Comparison of ENCODE assay signal across 20 cellular contexts in the genomic region with DNA sequence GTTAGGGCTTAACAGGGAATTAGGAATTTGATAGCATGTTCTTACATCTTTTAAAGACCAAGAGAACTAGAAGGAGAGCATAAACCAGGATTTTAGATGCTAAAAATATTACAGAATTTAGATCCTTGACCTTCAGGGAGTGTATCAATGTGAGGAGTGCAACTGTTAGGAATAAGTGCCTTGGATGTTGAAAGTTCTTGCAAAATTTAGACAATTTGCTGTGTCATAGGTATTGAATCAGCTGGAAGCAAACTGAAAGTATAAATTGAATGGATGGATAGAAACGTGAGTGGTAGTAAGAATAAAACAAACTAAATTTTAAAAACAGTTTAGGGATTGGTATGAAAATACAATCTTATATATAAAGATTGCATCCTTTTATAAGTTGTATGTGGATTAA. TPM values are rescaled to one million over a fixed set of nuclear protein-coding genes. Genes with fewer than 3 reads are reported as not detected.
DNase-seq lines count a peak whose midpoint lies in the region; ATAC-seq, FAIRE-seq and TF ChIP-seq lines count a peak whose summit lies in the region.
"Had no signal": no experiment of that assay in that cellular context is flagged by ENCODE, and none has a peak within 500 bp of the region (broad histone marks: within the 10 kb centered on the region; RNA-seq: fewer than 3 reads in every experiment).

No MANE protein-coding gene starts in this region.

- peaks cover 9% of the 10 kb centered on the region for H3K79me2 ChIP-seq in GM23338 (replicated peaks; ENCODE audit: insufficient read depth)

- H3F3A ChIP-seq in GM23338 (replicated peaks; ENCODE audit: low read depth) = no peaks in the 10 kb centered on the region

- H3K9me3 Mint-ChIP-seq in GM23338 = peaks cover 3% of the 10 kb centered on the region; the same call in 1 of the 3 replicates
- peaks cover 8% of the 10 kb centered on the region for H3K9me3 Mint-ChIP-seq in nephron progenitor cell

- H3K27me3 Mint-ChIP-seq in GM23338 (ENCODE audit: insufficient read depth, low read depth, poor library complexity) (peaks cover 5% of the 10 kb centered on the region), nephron progenitor cell (ENCODE audit: low read depth, poor library complexity) (peaks cover 5% of the 10 kb centered on the region)
- H3K27me3 Mint-ChIP-seq: activated naive CD8-positive, alpha-beta T cell treated with anti-CD3 and anti-CD28 coated beads for 36 hours had no signal

- in situ Hi-C loops in Panc1 (cut with HindIII; ENCODE audit: low pct_unique_long_range_greater_than_20kb, low sequenced_read_pairs) (no loop called here), KBM-7 (cut with MboI; ENCODE audit: low pct_unique_long_range_greater_than_20kb, low sequenced_read_pairs) (no loop called here)

- POLR2A ChIA-PET in Panc1 (lab: Charles Lee) = no interaction called here

- H3K36me3 Mint-ChIP-seq in GM23338 (ENCODE audit: low read depth) (peaks cover 6% of the 10 kb centered on the region; the same call in 2 of the 3 replicates), nephron progenitor cell (ENCODE audit: low read depth) (peaks cover 9% of the 10 kb centered on the region)

- H4K20me1 ChIP-seq in GM23338 (replicated peaks; ENCODE audit: insufficient read depth) = no peaks in the 10 kb centered on the region

- H3K4me3 ChIP-seq in GM23338 = no peak overlapping the region
- H3K4me3 ChIP-seq in Panc1 (ENCODE audit: low read depth in 2 of 2, low read length in 2 of 2) = no peak overlapping the region
- no peak overlapping the region for H3K4me3 ChIP-seq in fibroblast of the aortic adventitia (ENCODE audit: low read depth, low read length)
- no peak overlapping the region for H3K4me3 ChIP-seq in dorsolateral prefrontal cortex
- H3K4me3 ChIP-seq: pancreas had no signal

- H3K36me3 ChIP-seq in GM23338 (ENCODE audit: insufficient read depth) (no peaks in the 10 kb centered on the region), Panc1 (ENCODE audit: control insufficient read depth, insufficient read depth, low read length) (no peaks in the 10 kb centered on the region)
- H3K36me3 ChIP-seq: pancreas, WERI-Rb-1 had no signal

- peak; percentile 44 for FAIRE-seq in A204.1 (lab: Jason Lieb, UNC)
- FAIRE-seq: GM12891, pancreas had no signal

- TF ChIP-seq CTCF in GM23338 (conservative IDR thresholded peaks at IDR 0.05; ENCODE audit: low read depth in 2 of 2) (no peak), Panc1 (IDR thresholded peaks at IDR 0.05) (no peak), fibroblast of the aortic adventitia (IDR thresholded peaks at IDR 0.05; ENCODE audit: insufficient read depth, low read length) (no peak), dorsolateral prefrontal cortex (IDR thresholded peaks at IDR 0.05 in 54 of 56, conservative IDR thresholded peaks at IDR 0.05 in 2 of 56; ENCODE audit: low read depth in 1 of 56, partially characterized antibody in 56 of 56) (no peak), nephron progenitor cell (IDR thresholded peaks at IDR 0.05) (no peak)

- CTCF ChIA-PET in Panc1 (lab: Charles Lee) = no interaction called here

- no peak for DNase-seq in GM23338 (ENCODE audit: low spot score)
- DNase-seq in Panc1 (ENCODE audit: low read depth, low spot score) = no peak
- DNase-seq in fibroblast of the aortic adventitia (ENCODE audit: low read depth) = peak; percentile 66
- DNase-seq in dorsolateral prefrontal cortex = no peak
- DNase-seq in nephron progenitor cell = no peak
- no peak for DNase-seq in T-helper 1 cell
- DNase-seq in KBM-7 = no peak
- DNase-seq: activated CD8-positive, alpha-beta T cell treated with anti-CD3 and anti-CD28 coated beads, Interleukin-2, amount 10 ng/mL, durations not matched to agents 7 days and 5 days; activated naive CD8-positive, alpha-beta T cell treated with anti-CD3 and anti-CD28 coated beads for 36 hours; activated T-cell treated with anti-CD3 and anti-CD28 coated beads, Interleukin-2, amount 50 U/mL, for 72 hours; Caco-2; effector memory CD4-positive, alpha-beta T cell; foreskin melanocyte; NCI-H774; pancreas; RPMI8226; SW 1271; WERI-Rb-1 had no signal

- H3K4me3 Mint-ChIP-seq in GM23338 (no peak overlapping the region), nephron progenitor cell (no peak overlapping the region)
- H3K4me3 Mint-ChIP-seq: activated CD8-positive, alpha-beta T cell treated with anti-CD3 and anti-CD28 coated beads, Interleukin-2, amount 10 ng/mL, durations not matched to agents 7 days and 5 days; activated naive CD8-positive, alpha-beta T cell treated with anti-CD3 and anti-CD28 coated beads for 36 hours; activated T-cell treated with anti-CD3 and anti-CD28 coated beads, Interleukin-2, amount 50 U/mL, for 72 hours had no signal

- no peaks in the 10 kb centered on the region for H3K27me3 ChIP-seq in GM23338 (ENCODE audit: insufficient read depth)
- no peaks in the 10 kb centered on the region for H3K27me3 ChIP-seq in Panc1 (ENCODE audit: control insufficient read depth, insufficient read depth, low read length)
- no peaks in the 10 kb centered on the region for H3K27me3 ChIP-seq in dorsolateral prefrontal cortex
- H3K27me3 ChIP-seq: pancreas had no signal

- ATAC-seq in GM23338 (no peak), Panc1 (no peak)
- ATAC-seq: activated CD8-positive, alpha-beta T cell treated with anti-CD3 and anti-CD28 coated beads, Interleukin-2, amount 10 ng/mL, durations not matched to agents 7 days and 5 days; activated T-cell treated with anti-CD3 and anti-CD28 coated beads, Interleukin-2, amount 50 U/mL, for 72 hours; pancreas had no signal

- H3K4me1 Mint-ChIP-seq in GM23338 = peaks cover 38% of the 10 kb centered on the region
- H3K4me1 Mint-ChIP-seq in nephron progenitor cell = peaks cover 21% of the 10 kb centered on the region

- H3K9me2 ChIP-seq in GM23338 (ENCODE audit: insufficient read depth) = no peaks in the 10 kb centered on the region

- 0 out of 2 replicates have a peak overlapping the region, but pooled peaks have one; percentile 40 for H3K27ac Mint-ChIP-seq in GM23338
- H3K27ac Mint-ChIP-seq in nephron progenitor cell = no peak overlapping the region
- H3K27ac Mint-ChIP-seq: activated CD8-positive, alpha-beta T cell treated with anti-CD3 and anti-CD28 coated beads, Interleukin-2, amount 10 ng/mL, durations not matched to agents 7 days and 5 days; activated naive CD8-positive, alpha-beta T cell treated with anti-CD3 and anti-CD28 coated beads for 36 hours; activated T-cell treated with anti-CD3 and anti-CD28 coated beads, Interleukin-2, amount 50 U/mL, for 72 hours had no signal

- TSS peak; percentile 43 for BruUV-seq in Panc1 (replicated peaks; lab: Mats Ljungman, UMichigan)

- H3K4me1 ChIP-seq in GM23338 (ENCODE audit: insufficient read depth) = peaks cover 23% of the 10 kb centered on the region
- peaks cover 5% of the 10 kb centered on the region; the same call in 1 of the 2 replicates for H3K4me1 ChIP-seq in Panc1 (ENCODE audit: control insufficient read depth, insufficient read depth, low read length)

- no peaks in the 10 kb centered on the region for H3K9me3 ChIP-seq in Panc1 (ENCODE audit: control insufficient read depth, insufficient read depth, low read depth, low read length)
- H3K9me3 ChIP-seq: Caco-2, pancreas had no signal

- intact Hi-C loops in Panc1 (cut with micrococcal nuclease; ENCODE audit: unreplicated experiment) (no loop called here), dorsolateral prefrontal cortex (cut with DNase I) (no loop called here)

- no peak overlapping the region for H3K27ac ChIP-seq in GM23338 (ENCODE audit: low read depth)
- H3K27ac ChIP-seq in Panc1 (ENCODE audit: low read length) = no peak overlapping the region
- H3K27ac ChIP-seq in dorsolateral prefrontal cortex = no peak overlapping the region
- H3K27ac ChIP-seq: pancreas, WERI-Rb-1 had no signal

- no peak overlapping the region for H2AFZ ChIP-seq in GM23338

- no peak overlapping the region for H3K4me2 ChIP-seq in GM23338

TF ChIP-seq in GM23338, 12 proteins besides CTCF, POLR2A, EP300 and RAD21:
- TF ChIP-seq JUNB (IDR thresholded peaks at IDR 0.05; ENCODE audit: unreplicated experiment) (no peak), EZH2phosphoT487 (IDR thresholded peaks at IDR 0.05; ENCODE audit: unreplicated experiment) (no peak)

RNA-seq across cellular contexts. Expression of a gene that starts 27.7 kb away (rescaled TPM):
- 13.8 and 29.2 TPM in 2 replicates for total RNA-seq in GM23338 (2014; rRNA removed; shearing (Covaris generic))
- 9.1 and 13.2 TPM in 2 replicates for polyA plus RNA-seq in GM23338 (2016; fragmentation: Nextera tagmentation; extraction: Ambion mirVana)
- total RNA-seq in Panc1 (2021; ENCODE audit: unreplicated experiment) = 13.1 TPM
- 2.1 TPM for polyA plus RNA-seq in Panc1 (2012; ENCODE audit: insufficient read length)
- 26.8 and 47.1 TPM in 2 replicates for total RNA-seq in fibroblast of the aortic adventitia (ENCODE audit: low replicate concordance)
- total RNA-seq in dorsolateral prefrontal cortex = 100 to 1,000 TPM in 94 of 120 experiments, 10 to 100 TPM in 26; 81.3 to 162 (median 110) TPM

RNA-seq across cellular contexts. Expression of a gene that starts 34.5 kb away (rescaled TPM):
- total RNA-seq in GM23338 (2014; rRNA removed; shearing (Covaris generic)) = 91.4 and 96.8 TPM in 2 replicates
- polyA plus RNA-seq in GM23338 (2016; fragmentation: Nextera tagmentation; extraction: Ambion mirVana) = 127 and 136 TPM in 2 replicates
- total RNA-seq in Panc1 (2021; ENCODE audit: unreplicated experiment) (67.8 TPM), fibroblast of the aortic adventitia (ENCODE audit: low replicate concordance) (1.6 and 58.9 TPM in 2 replicates), dorsolateral prefrontal cortex (10 to 100 TPM in 36 of 120 experiments, 1 to 10 TPM in 84; 2.0 to 19.1 (median 9.2) TPM)
- polyA plus RNA-seq in Panc1 (2012; ENCODE audit: insufficient read length) = 36.8 TPM
